In genomic region chr5:6435356-6435755, GRCh38 we compare ENCODE assay signal across 10 cellular contexts. TPM values are rescaled to one million over a fixed set of nuclear protein-coding genes. Genes with fewer than 3 reads are reported as not detected.
DNase-seq lines count a peak whose midpoint lies in the region; TF ChIP-seq lines count a peak whose summit lies in the region.
"Had no signal": no experiment of that assay in that cellular context is flagged by ENCODE, and none has a peak within 500 bp of the region (broad histone marks: within the 10 kb centered on the region; RNA-seq: fewer than 3 reads in every experiment).

No MANE protein-coding gene starts in this region.

- H4K20me1 ChIP-seq in OCI-LY1 (ENCODE audit: insufficient read depth, low read length), result no peaks in the 10 kb centered on the region

- H3K36me3 ChIP-seq in A673 (ENCODE audit: insufficient read depth, low read length, poor library complexity, severe bottlenecking) (no peaks in the 10 kb centered on the region), OCI-LY1 (ENCODE audit: insufficient read depth, low read length) (no peaks in the 10 kb centered on the region)

- H3K9me3 ChIP-seq in A673 (ENCODE audit: low read depth, low read length, poor library complexity, severe bottlenecking) (no peaks in the 10 kb centered on the region), OCI-LY1 (ENCODE audit: low read length) (no peaks in the 10 kb centered on the region)

- no peaks in the 10 kb centered on the region for H3K79me2 ChIP-seq in OCI-LY1 (ENCODE audit: insufficient read depth, low read length)

- no peaks in the 10 kb centered on the region for H3K9me2 ChIP-seq in OCI-LY1 (ENCODE audit: low read depth, low read length)

- H3K4me2 ChIP-seq in OCI-LY1 (ENCODE audit: low read length), result no peak overlapping the region

- H3K27ac ChIP-seq in A673 (ENCODE audit: low read depth, low read length, poor library complexity, severe bottlenecking) (no peak overlapping the region), OCI-LY1 (ENCODE audit: low read depth, low read length, poor library complexity, severe bottlenecking) (no peak overlapping the region)

- DNase-seq in A673 (ENCODE audit: low spot score), result no peak
- peak; percentile 15 for DNase-seq in ELR (ENCODE audit: low read depth)
- peak; percentile 74 for DNase-seq in glutamatergic neuron
- no peak for DNase-seq in foreskin melanocyte
- DNase-seq in activated effector memory CD4-positive, alpha-beta T cell treated with anti-CD3 and anti-CD28 coated beads, Interleukin-2, amount 50 U/mL, for 16 hours, result no peak
- no peak for DNase-seq in NCI-H226
- DNase-seq in stimulated activated naive CD4-positive, alpha-beta T cell (lab: John Stamatoyannopoulos, UW), result no peak
- DNase-seq: RPMI8226 had no signal

- BruUV-seq in A673 (replicated peaks; lab: Mats Ljungman, UMichigan), result no TSS peak

- no peaks in the 10 kb centered on the region for H3K9me3 Mint-ChIP-seq in glutamatergic neuron (ENCODE audit: unreplicated experiment)

- H3F3A ChIP-seq in OCI-LY1 (ENCODE audit: insufficient read depth, low read length), result no peaks in the 10 kb centered on the region

- H3K27me3 ChIP-seq in A673 (replicated peaks; ENCODE audit: insufficient read depth, low read depth, low read length, poor library complexity) (peaks cover 9% of the 10 kb centered on the region), OCI-LY1 (ENCODE audit: insufficient read depth, low read length) (no peaks in the 10 kb centered on the region)

- no peak overlapping the region for H3K27ac Mint-ChIP-seq in glutamatergic neuron (ENCODE audit: unreplicated experiment)
- H3K27ac Mint-ChIP-seq: activated naive CD8-positive, alpha-beta T cell had no signal

- no peak overlapping the region for H2AFZ ChIP-seq in OCI-LY1 (ENCODE audit: low read length)

- H3K36me3 Mint-ChIP-seq in glutamatergic neuron (ENCODE audit: unreplicated experiment), result no peaks in the 10 kb centered on the region
- H3K36me3 Mint-ChIP-seq: activated naive CD8-positive, alpha-beta T cell had no signal

- no peak overlapping the region for H3K4me3 Mint-ChIP-seq in glutamatergic neuron (ENCODE audit: unreplicated experiment)
- H3K4me3 Mint-ChIP-seq: activated naive CD8-positive, alpha-beta T cell had no signal

- TF ChIP-seq CTCF in A673 (conservative IDR thresholded peaks at IDR 0.05; ENCODE audit: low read depth, low read length) (peak; percentile 53), OCI-LY1 (IDR thresholded peaks at IDR 0.05; ENCODE audit: low read length) (peak; percentile 35; the same call in 1 of the 2 replicates), glutamatergic neuron (IDR thresholded peaks at IDR 0.05; ENCODE audit: partially characterized antibody, unreplicated experiment) (peak; percentile 37)

- POLR2A ChIA-PET in A673 (lab: Charles Lee; ENCODE audit: low non-redundant PET), result no interaction called here

- intact Hi-C loops in A673 (cut with micrococcal nuclease; ENCODE audit: unreplicated experiment), result no loop called here

- no peak overlapping the region for H3K4me3 ChIP-seq in A673 (ENCODE audit: low read depth, low read length, poor library complexity, severe bottlenecking)
- no peak overlapping the region for H3K4me3 ChIP-seq in OCI-LY1 (ENCODE audit: low read depth, low read length, poor library complexity, severe bottlenecking)

- no peaks in the 10 kb centered on the region for H3K4me1 Mint-ChIP-seq in glutamatergic neuron (ENCODE audit: low read depth, unreplicated experiment)

- H3K4me1 ChIP-seq in A673 (ENCODE audit: insufficient read depth, low read length, poor library complexity, severe bottlenecking), result no peaks in the 10 kb centered on the region
- no peaks in the 10 kb centered on the region for H3K4me1 ChIP-seq in OCI-LY1 (ENCODE audit: insufficient read depth, low read length, severe bottlenecking)

- peaks cover 2% of the 10 kb centered on the region for H3K27me3 Mint-ChIP-seq in glutamatergic neuron (ENCODE audit: unreplicated experiment)

- CTCF ChIA-PET in A673 (lab: Charles Lee), result no interaction called here

- no peak overlapping the region for H3K9ac ChIP-seq in OCI-LY1 (ENCODE audit: low read length)

RNA-seq across cellular contexts. Expression of gene UBE2QL1, which starts 13.3 kb away (rescaled TPM):
- total RNA-seq in A673 (2021) (0.74 and 2.6 TPM in 2 replicates), glutamatergic neuron (ENCODE audit: unreplicated experiment) (4.5 TPM)

RNA-seq across cellular contexts. Expression of gene MED10, which starts 57.0 kb away (rescaled TPM):
- total RNA-seq in A673 (2021) (48.7 and 59.9 TPM in 2 replicates), glutamatergic neuron (ENCODE audit: unreplicated experiment) (28.4 TPM)

Comparison
In these comparisons a context has a peak if more than half of its experiments do, and no peak if none do; other contexts are left out.
1. DNase-seq: peak in ELR (single experiment) and glutamatergic neuron (single experiment); none in A673 (single experiment), foreskin melanocyte (single experiment), activated effector memory CD4-positive, alpha-beta T cell treated with anti-CD3 and anti-CD28 coated beads, Interleukin-2, amount 50 U/mL, for 16 hours (single experiment), NCI-H226 (single experiment) and stimulated activated naive CD4-positive, alpha-beta T cell (0 of 6).
2. Peak in every context shown above with its lines, with median percentiles within 50 percentile points of each other: CTCF ChIP-seq.